ENCODE assay signal across 27 cellular contexts in genomic region chr6:131825946-131826345, GRCh38. TPM values are rescaled to one million over a fixed set of nuclear protein-coding genes. Genes with fewer than 3 reads are reported as not detected.
A peak's percentile ranks its signal among the peaks of the same experiment; 100 is the strongest.
DNase-seq lines count a peak whose midpoint lies in the region; FAIRE-seq and TF ChIP-seq lines count a peak whose summit lies in the region.
"Had no signal": no experiment of that assay in that cellular context is flagged by ENCODE, and none has a peak within 500 bp of the region (broad histone marks: within the 10 kb centered on the region; RNA-seq: fewer than 3 reads in every experiment).

No MANE protein-coding gene starts in this region.

- DNase-seq in HTR-8/SVneo (ENCODE audit: insufficient read length, low spot score) = no peak
- peak; percentile 20 for DNase-seq in brain microvascular endothelial cell
- no peak for DNase-seq in smooth muscle cell (lab: John Stamatoyannopoulos, UW; ENCODE audit: unreplicated experiment)
- DNase-seq in HUDEP-2 (lab: John Stamatoyannopoulos, UW; ENCODE audit: unreplicated experiment in 76 of 76) = no peak
- DNase-seq in NCI-H345 treated with DMSO at 0.1 percent for 48 hours (lab: John Stamatoyannopoulos, UW; ENCODE audit: unreplicated experiment) = no peak
- no peak for DNase-seq in cortex of kidney (lab: John Stamatoyannopoulos, UW)
- DNase-seq: activated CD4-positive, alpha-beta T cell treated with anti-CD3 and anti-CD28 coated beads, Interleukin-2, amount 50 U/mL, for 1 hour; activated naive CD4-positive, alpha-beta T cell; activated T-cell treated with anti-CD3 and anti-CD28 coated beads, Interleukin-2, amount 50 U/mL, for 72 hours; adrenal gland; Caco-2; EL; left ventricle myocardium inferior; naive thymus-derived CD8-positive, alpha-beta T cell; NCI-H1105 treated with DMSO at 0.1 percent for 48 hours; NCI-H2029; NCI-H526 treated with DMSO at 0.1 percent for 48 hours; ovary; SHP77; stimulated activated CD4-positive, alpha-beta T cell treated with anti-CD3 and anti-CD28 coated beads, Interleukin-2, amount 100 ng/mL, for 48 hours; transverse colon; WERI-Rb-1 had no signal

- in situ Hi-C loops in brain microvascular endothelial cell (cut with HindIII; ENCODE audit: low pct_ligation_motif_present, low sequenced_read_pairs) = no loop called here

- H2AFZ ChIP-seq in smooth muscle cell (ENCODE audit: low read depth) = no peak overlapping the region

- H3F3A ChIP-seq in smooth muscle cell (ENCODE audit: low read depth) = peaks cover 6% of the 10 kb centered on the region

- WGBS in smooth muscle cell (ENCODE audit: low lambda C conversion rate) = 51% methylated on average over 1 of the region's 1 CpG

- no peak overlapping the region for H3K27ac ChIP-seq in brain microvascular endothelial cell
- peak overlapping the region; percentile 2 for H3K27ac ChIP-seq in smooth muscle cell (ENCODE audit: low read depth)
- H3K27ac ChIP-seq: adrenal gland, left ventricle myocardium inferior, ovary, right atrium auricular region, transverse colon, WERI-Rb-1 had no signal

- H3K36me3 ChIP-seq in brain microvascular endothelial cell (replicated peaks) (no peaks in the 10 kb centered on the region), smooth muscle cell (ENCODE audit: low read depth) (no peaks in the 10 kb centered on the region)
- H3K36me3 ChIP-seq: adrenal gland, breast epithelium, left ventricle myocardium inferior, ovary, right atrium auricular region, transverse colon, WERI-Rb-1 had no signal

- no peak overlapping the region for H3K4me2 ChIP-seq in smooth muscle cell

- no peak overlapping the region for H3K9ac ChIP-seq in smooth muscle cell (ENCODE audit: low read depth)

- peaks cover 83% of the 10 kb centered on the region for H3K79me2 ChIP-seq in smooth muscle cell (ENCODE audit: low read depth)

- H3K9me3 ChIP-seq in smooth muscle cell (replicated peaks; ENCODE audit: low read depth) = no peaks in the 10 kb centered on the region
- H3K9me3 ChIP-seq: adrenal gland, breast epithelium, Caco-2, left ventricle myocardium inferior, ovary, right atrium auricular region, transverse colon had no signal

- H3K27me3 ChIP-seq in brain microvascular endothelial cell (replicated peaks) (no peaks in the 10 kb centered on the region), smooth muscle cell (ENCODE audit: low read depth) (no peaks in the 10 kb centered on the region)
- H3K27me3 ChIP-seq: adrenal gland, breast epithelium, ovary, right atrium auricular region, transverse colon had no signal

- no peak overlapping the region for H3K4me3 ChIP-seq in brain microvascular endothelial cell (ENCODE audit: low read depth, low read length)
- no peak overlapping the region for H3K4me3 ChIP-seq in smooth muscle cell
- H3K4me3 ChIP-seq: adrenal gland, breast epithelium, GM12878, left ventricle myocardium inferior, ovary, right atrium auricular region, transverse colon had no signal

- H3K4me1 ChIP-seq in smooth muscle cell (ENCODE audit: low read depth) = no peaks in the 10 kb centered on the region
- H3K4me1 ChIP-seq: breast epithelium, Caco-2 had no signal

- FAIRE-seq in HTR-8/SVneo (lab: Jason Lieb, UNC) (peak; percentile 57), islet of Langerhans (lab: Jason Lieb, UNC) (peak; percentile 94)
- FAIRE-seq: colon, GM12878 had no signal

- H4K20me1 ChIP-seq in smooth muscle cell (ENCODE audit: low read depth) = peaks cover 95% of the 10 kb centered on the region

- TF ChIP-seq CTCF in brain microvascular endothelial cell (IDR thresholded peaks at IDR 0.05; ENCODE audit: low read depth, low read length, missing control alignments) (no peak), smooth muscle cell (IDR thresholded peaks at IDR 0.05; ENCODE audit: borderline replicate concordance, insufficient read depth, poor library complexity, severe bottlenecking) (no peak)

RNA-seq across cellular contexts. Expression of gene ENPP1, which starts 18.1 kb away (rescaled TPM):
- total RNA-seq in smooth muscle cell = 433 and 501 TPM in 2 replicates
- polyA plus RNA-seq in smooth muscle cell = 193 and 329 TPM in 2 replicates
- polyA plus RNA-seq: naive thymus-derived CD8-positive, alpha-beta T cell had no signal
